In genomic region chr13:102260256-102260655, GRCh38 we compare ENCODE assay signal across 1 cellular context.
TF ChIP-seq lines count a peak whose summit lies in the region.

No MANE protein-coding gene starts in this region.

TF ChIP-seq in H1, 55 proteins besides CTCF, POLR2A, EP300 and RAD21 (continued from another document):
- TF ChIP-seq SRF (IDR thresholded peaks at IDR 0.05; ENCODE audit: low read depth, low read length) (no peak), SP1 (IDR thresholded peaks at IDR 0.05; ENCODE audit: low read depth, low read length) (no peak), TEAD4 (IDR thresholded peaks at IDR 0.05; ENCODE audit: low read depth, low read length) (no peak), RFX5 (IDR thresholded peaks at IDR 0.05; ENCODE audit: borderline replicate concordance, low read depth, low read length) (no peak), SIX5 (IDR thresholded peaks at IDR 0.05; ENCODE audit: low read depth, low read length) (no peak), PHF8 (conservative IDR thresholded peaks at IDR 0.05; ENCODE audit: low read depth, low read length) (no peak), CTBP2 (IDR thresholded peaks at IDR 0.05; ENCODE audit: borderline replicate concordance, insufficient read depth, insufficient read length, low read length) (no peak), BCL11A (IDR thresholded peaks at IDR 0.05; ENCODE audit: low read depth in 2 of 2, low read length in 2 of 2) (no peak), SP2 (IDR thresholded peaks at IDR 0.05; ENCODE audit: low read length) (no peak), CREB1 (IDR thresholded peaks at IDR 0.05) (no peak)
- TF ChIP-seq, protein P1, sequence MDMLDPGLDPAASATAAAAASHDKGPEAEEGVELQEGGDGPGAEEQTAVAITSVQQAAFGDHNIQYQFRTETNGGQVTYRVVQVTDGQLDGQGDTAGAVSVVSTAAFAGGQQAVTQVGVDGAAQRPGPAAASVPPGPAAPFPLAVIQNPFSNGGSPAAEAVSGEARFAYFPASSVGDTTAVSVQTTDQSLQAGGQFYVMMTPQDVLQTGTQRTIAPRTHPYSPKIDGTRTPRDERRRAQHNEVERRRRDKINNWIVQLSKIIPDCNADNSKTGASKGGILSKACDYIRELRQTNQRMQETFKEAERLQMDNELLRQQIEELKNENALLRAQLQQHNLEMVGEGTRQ (IDR thresholded peaks at IDR 0.05; ENCODE audit: low read length) = no peak
